Comparison of ENCODE assay signal across 1 cellular context in the genomic region with DNA sequence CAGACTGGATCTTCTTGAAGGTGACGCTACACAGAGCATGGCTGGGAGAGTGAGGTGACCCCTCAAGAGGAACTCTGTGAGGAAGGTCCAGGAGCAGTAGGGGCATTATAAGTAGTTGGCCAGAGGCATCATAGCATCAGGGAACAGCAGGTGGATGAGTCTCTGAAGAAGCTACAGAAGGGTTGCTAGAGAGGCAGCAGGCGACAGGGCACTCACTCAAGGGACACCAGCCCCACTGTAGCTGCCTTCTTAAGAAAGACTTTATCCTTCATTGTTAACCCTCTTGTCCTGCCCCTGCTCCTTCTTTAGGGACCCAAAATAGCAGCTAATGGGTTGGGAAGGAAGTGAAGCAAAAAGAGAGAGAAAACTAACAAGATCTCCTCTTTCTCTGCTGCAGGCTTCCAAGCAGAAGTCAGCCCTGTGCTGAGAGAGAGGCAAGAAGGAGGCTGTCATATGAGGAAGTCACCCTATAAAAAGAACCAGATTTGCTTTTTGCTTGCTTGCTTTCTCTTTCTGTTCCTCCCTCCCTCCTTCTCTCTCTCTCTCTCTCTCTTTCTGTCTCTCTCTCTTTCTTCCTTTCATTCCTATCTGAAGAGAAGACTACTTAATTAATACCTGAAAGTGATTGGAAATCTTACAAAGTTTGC.
TF ChIP-seq lines count a peak whose summit lies in the region.

No MANE protein-coding gene starts in this region.

TF ChIP-seq in GM12878, 131 proteins besides CTCF, POLR2A, EP300 and RAD21:
- TF ChIP-seq, protein P1, sequence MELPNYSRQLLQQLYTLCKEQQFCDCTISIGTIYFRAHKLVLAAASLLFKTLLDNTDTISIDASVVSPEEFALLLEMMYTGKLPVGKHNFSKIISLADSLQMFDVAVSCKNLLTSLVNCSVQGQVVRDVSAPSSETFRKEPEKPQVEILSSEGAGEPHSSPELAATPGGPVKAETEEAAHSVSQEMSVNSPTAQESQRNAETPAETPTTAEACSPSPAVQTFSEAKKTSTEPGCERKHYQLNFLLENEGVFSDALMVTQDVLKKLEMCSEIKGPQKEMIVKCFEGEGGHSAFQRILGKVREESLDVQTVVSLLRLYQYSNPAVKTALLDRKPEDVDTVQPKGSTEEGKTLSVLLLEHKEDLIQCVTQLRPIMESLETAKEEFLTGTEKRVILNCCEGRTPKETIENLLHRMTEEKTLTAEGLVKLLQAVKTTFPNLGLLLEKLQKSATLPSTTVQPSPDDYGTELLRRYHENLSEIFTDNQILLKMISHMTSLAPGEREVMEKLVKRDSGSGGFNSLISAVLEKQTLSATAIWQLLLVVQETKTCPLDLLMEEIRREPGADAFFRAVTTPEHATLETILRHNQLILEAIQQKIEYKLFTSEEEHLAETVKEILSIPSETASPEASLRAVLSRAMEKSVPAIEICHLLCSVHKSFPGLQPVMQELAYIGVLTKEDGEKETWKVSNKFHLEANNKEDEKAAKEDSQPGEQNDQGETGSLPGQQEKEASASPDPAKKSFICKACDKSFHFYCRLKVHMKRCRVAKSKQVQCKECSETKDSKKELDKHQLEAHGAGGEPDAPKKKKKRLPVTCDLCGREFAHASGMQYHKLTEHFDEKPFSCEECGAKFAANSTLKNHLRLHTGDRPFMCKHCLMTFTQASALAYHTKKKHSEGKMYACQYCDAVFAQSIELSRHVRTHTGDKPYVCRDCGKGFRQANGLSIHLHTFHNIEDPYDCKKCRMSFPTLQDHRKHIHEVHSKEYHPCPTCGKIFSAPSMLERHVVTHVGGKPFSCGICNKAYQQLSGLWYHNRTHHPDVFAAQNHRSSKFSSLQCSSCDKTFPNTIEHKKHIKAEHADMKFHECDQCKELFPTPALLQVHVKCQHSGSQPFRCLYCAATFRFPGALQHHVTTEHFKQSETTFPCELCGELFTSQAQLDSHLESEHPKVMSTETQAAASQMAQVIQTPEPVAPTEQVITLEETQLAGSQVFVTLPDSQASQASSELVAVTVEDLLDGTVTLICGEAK (IDR thresholded peaks at IDR 0.05; ENCODE audit: borderline replicate concordance): no peak
- TF ChIP-seq, protein P2, sequence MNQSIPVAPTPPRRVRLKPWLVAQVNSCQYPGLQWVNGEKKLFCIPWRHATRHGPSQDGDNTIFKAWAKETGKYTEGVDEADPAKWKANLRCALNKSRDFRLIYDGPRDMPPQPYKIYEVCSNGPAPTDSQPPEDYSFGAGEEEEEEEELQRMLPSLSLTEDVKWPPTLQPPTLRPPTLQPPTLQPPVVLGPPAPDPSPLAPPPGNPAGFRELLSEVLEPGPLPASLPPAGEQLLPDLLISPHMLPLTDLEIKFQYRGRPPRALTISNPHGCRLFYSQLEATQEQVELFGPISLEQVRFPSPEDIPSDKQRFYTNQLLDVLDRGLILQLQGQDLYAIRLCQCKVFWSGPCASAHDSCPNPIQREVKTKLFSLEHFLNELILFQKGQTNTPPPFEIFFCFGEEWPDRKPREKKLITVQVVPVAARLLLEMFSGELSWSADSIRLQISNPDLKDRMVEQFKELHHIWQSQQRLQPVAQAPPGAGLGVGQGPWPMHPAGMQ (IDR thresholded peaks at IDR 0.05; ENCODE audit: borderline replicate concordance): no peak
- TF ChIP-seq, protein P3, sequence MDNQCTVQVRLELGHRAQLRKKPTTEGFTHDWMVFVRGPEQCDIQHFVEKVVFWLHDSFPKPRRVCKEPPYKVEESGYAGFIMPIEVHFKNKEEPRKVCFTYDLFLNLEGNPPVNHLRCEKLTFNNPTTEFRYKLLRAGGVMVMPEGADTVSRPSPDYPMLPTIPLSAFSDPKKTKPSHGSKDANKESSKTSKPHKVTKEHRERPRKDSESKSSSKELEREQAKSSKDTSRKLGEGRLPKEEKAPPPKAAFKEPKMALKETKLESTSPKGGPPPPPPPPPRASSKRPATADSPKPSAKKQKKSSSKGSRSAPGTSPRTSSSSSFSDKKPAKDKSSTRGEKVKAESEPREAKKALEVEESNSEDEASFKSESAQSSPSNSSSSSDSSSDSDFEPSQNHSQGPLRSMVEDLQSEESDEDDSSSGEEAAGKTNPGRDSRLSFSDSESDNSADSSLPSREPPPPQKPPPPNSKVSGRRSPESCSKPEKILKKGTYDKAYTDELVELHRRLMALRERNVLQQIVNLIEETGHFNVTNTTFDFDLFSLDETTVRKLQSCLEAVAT (IDR thresholded peaks at IDR 0.05): no peak
- TF ChIP-seq ETV6 (conservative IDR thresholded peaks at IDR 0.05 in 1 of 2, IDR thresholded peaks at IDR 0.05 in 1 of 2; ENCODE audit: borderline replicate concordance in 1 of 2, low read depth in 1 of 2): peak in 1 of 2 experiments; percentile 22; a peak in 1 of 4 replicates
- TF ChIP-seq RUNX3 (IDR thresholded peaks at IDR 0.05; ENCODE audit: low read length): 0 out of 2 replicates have a peak, but pooled peaks have one; percentile 17
- TF ChIP-seq CBX5 (IDR thresholded peaks at IDR 0.05; ENCODE audit: low read depth): no peak
- no peak for TF ChIP-seq SREBF1 (IDR thresholded peaks at IDR 0.05; ENCODE audit: low read length)
- no peak for TF ChIP-seq CBX3 (IDR thresholded peaks at IDR 0.05; ENCODE audit: borderline replicate concordance, low read depth)
- no peak for TF ChIP-seq HDAC2 (IDR thresholded peaks at IDR 0.05)
- TF ChIP-seq ZZZ3 (IDR thresholded peaks at IDR 0.05; ENCODE audit: control insufficient read depth, insufficient read length, low read depth): peak; percentile 39
- TF ChIP-seq STAT3 (IDR thresholded peaks at IDR 0.05; ENCODE audit: low read depth, low read length): no peak
- TF ChIP-seq ASH2L (IDR thresholded peaks at IDR 0.05; ENCODE audit: borderline replicate concordance, low read depth): no peak
- TF ChIP-seq NR2C2 (IDR thresholded peaks at IDR 0.05; ENCODE audit: borderline replicate concordance, control insufficient read depth, insufficient read length, low read depth): no peak
- TF ChIP-seq GATAD2B (conservative IDR thresholded peaks at IDR 0.05; ENCODE audit: low read depth): no peak
- TF ChIP-seq SUPT20H (IDR thresholded peaks at IDR 0.05; ENCODE audit: borderline replicate concordance, control insufficient read depth, low read depth, low read length): no peak
- TF ChIP-seq STAT1 (conservative IDR thresholded peaks at IDR 0.05): no peak
- TF ChIP-seq NBN (IDR thresholded peaks at IDR 0.05): no peak
- TF ChIP-seq MYC (IDR thresholded peaks at IDR 0.05; ENCODE audit: insufficient read depth, insufficient read length, insufficient replicate concordance, low read length, severe bottlenecking): no peak
- TF ChIP-seq SPI1 (IDR thresholded peaks at IDR 0.05; ENCODE audit: borderline replicate concordance, insufficient read depth, low read depth, low read length): peak; percentile 74
- 0 out of 2 replicates have a peak, but pooled peaks have one; percentile 28 for TF ChIP-seq NFIC (IDR thresholded peaks at IDR 0.05; ENCODE audit: low read depth, low read length)
